In genomic region chr5:81729276-81729675, GRCh38 we compare ENCODE assay signal across 7 cellular contexts. TPM values are rescaled to one million over a fixed set of nuclear protein-coding genes. Genes with fewer than 3 reads are reported as not detected.
"Had no signal": no experiment of that assay in that cellular context is flagged by ENCODE, and none has a peak within 500 bp of the region (broad histone marks: within the 10 kb centered on the region; RNA-seq: fewer than 3 reads in every experiment).

No MANE protein-coding gene starts in this region.

- DNase-seq: IMR-90, KBM-7, KG1 had no signal

- H3K4me3 Mint-ChIP-seq: IgD-negative memory B cell had no signal

- H3K27me3 Mint-ChIP-seq: IgD-negative memory B cell had no signal

- H3K27ac ChIP-seq: HL-60 had no signal

- H3K9me3 Mint-ChIP-seq: IgD-negative memory B cell had no signal

- FAIRE-seq: HepG2, HTR-8/SVneo had no signal

- H3K27ac Mint-ChIP-seq: IgD-negative memory B cell had no signal

- ATAC-seq: HepG2 had no signal

RNA-seq across cellular contexts. Expression of gene SSBP2, which starts 21.6 kb away (rescaled TPM):
- total RNA-seq: HepG2 had no signal
